Comparison of ENCODE assay signal across 1 cellular context in genomic region chr11:125101596-125101995, GRCh38.
TF ChIP-seq lines count a peak whose summit lies in the region.

No MANE protein-coding gene starts in this region.

TF ChIP-seq in IMR-90, 13 proteins besides CTCF, POLR2A, EP300 and RAD21 (continued from another document):
- TF ChIP-seq MAZ (IDR thresholded peaks at IDR 0.05; ENCODE audit: borderline replicate concordance, low read depth, low read length) (no peak), NFE2L2 (IDR thresholded peaks at IDR 0.05; ENCODE audit: low read depth, low read length) (no peak), CHD1 (IDR thresholded peaks at IDR 0.05; ENCODE audit: low read depth, low read length) (no peak), RFX5 (IDR thresholded peaks at IDR 0.05; ENCODE audit: low read depth, low read length) (no peak), MAFK (IDR thresholded peaks at IDR 0.05; ENCODE audit: low read depth, low read length) (no peak), MXI1 (IDR thresholded peaks at IDR 0.05; ENCODE audit: borderline replicate concordance, low read depth, low read length) (no peak), FOS (IDR thresholded peaks at IDR 0.05; ENCODE audit: low read depth, low read length) (no peak)
- TF ChIP-seq, protein P1, sequence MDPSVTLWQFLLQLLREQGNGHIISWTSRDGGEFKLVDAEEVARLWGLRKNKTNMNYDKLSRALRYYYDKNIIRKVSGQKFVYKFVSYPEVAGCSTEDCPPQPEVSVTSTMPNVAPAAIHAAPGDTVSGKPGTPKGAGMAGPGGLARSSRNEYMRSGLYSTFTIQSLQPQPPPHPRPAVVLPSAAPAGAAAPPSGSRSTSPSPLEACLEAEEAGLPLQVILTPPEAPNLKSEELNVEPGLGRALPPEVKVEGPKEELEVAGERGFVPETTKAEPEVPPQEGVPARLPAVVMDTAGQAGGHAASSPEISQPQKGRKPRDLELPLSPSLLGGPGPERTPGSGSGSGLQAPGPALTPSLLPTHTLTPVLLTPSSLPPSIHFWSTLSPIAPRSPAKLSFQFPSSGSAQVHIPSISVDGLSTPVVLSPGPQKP (IDR thresholded peaks at IDR 0.05; ENCODE audit: borderline replicate concordance, low read depth, low read length): no peak
